In the genomic region with DNA sequence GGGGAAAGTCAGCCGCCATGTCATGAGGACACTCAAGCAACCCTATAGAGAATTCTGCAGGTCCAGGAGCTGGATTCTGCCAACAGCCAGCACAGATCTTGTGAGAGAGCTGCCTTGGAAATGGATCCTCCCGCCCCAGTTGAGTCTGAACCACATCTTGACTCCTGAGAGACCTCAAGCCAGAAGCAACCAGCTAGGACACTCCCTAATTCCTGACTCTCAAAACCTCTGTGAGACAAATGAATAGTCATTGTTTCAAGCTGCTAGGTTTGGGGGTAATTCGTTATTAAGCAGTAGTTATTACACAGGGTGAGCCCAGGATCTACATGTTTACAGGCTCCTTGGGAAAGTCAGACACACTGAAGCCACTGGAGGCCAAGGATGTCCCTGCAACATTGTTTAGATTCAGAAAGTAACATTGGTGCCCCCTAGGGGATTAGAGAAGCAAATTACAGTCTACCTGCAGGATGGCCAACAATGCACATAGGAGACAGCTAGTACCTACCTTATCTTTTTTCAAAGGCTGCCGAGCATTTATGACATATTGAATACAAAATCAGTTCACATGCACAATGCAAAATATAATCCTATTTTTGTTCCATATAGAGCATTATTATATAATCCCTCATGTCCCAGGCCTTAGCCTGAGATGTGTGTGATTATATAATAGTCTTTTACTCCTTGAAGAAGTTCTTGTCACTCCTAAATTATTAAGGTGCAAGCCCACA, we compare ENCODE assay signal across 8 cellular contexts. TPM values are rescaled to one million over a fixed set of nuclear protein-coding genes. Genes with fewer than 3 reads are reported as not detected.
DNase-seq lines count a peak whose midpoint lies in the region; ATAC-seq, FAIRE-seq and TF ChIP-seq lines count a peak whose summit lies in the region.

No MANE protein-coding gene starts in this region.

- no peak for TF ChIP-seq POLR2A in GM12878 (IDR thresholded peaks at IDR 0.05; ENCODE audit: low read depth, low read length)
- no peak for TF ChIP-seq POLR2A in spleen (IDR thresholded peaks at IDR 0.05)

- H3K4me1 ChIP-seq in GM12878 (ENCODE audit: control insufficient read depth, insufficient read depth, low read length) (peaks cover 7% of the 10 kb centered on the region; the same call in 1 of the 2 replicates), iPS DF 6.9 (ENCODE audit: control insufficient read depth, insufficient read depth, low read length) (0 out of 2 replicates have a peak, but pooled peaks cover 1% of the 10 kb centered on the region), spleen (no peaks in the 10 kb centered on the region)

- in situ Hi-C loops in GM12878 (cut with MboI) = no loop called here

- no peak overlapping the region for H3K4me2 ChIP-seq in GM12878 (ENCODE audit: control insufficient read depth, insufficient read depth)

- no peaks in the 10 kb centered on the region for H3K27me3 ChIP-seq in GM12878 (replicated peaks in 1 of 2; ENCODE audit: control insufficient read depth in 2 of 2, insufficient read depth in 2 of 2, low read length in 1 of 2)
- no peaks in the 10 kb centered on the region for H3K27me3 ChIP-seq in iPS DF 6.9 (ENCODE audit: control insufficient read depth, insufficient read depth, low read length)
- peaks cover 0 to 54% (median 5%) of the 10 kb centered on the region in 7 donors for H3K27me3 ChIP-seq in spleen (replicated peaks in 1 of 7)

- FAIRE-seq in GM12878 (lab: Jason Lieb, UNC) = peak; percentile 86

- H3K27ac ChIP-seq in GM12878 (ENCODE audit: control insufficient read depth, insufficient read depth) (no peak overlapping the region), iPS DF 6.9 (ENCODE audit: low read length) (no peak overlapping the region), spleen (no peak overlapping the region)

- TF ChIP-seq RAD21 in GM12878 (IDR thresholded peaks at IDR 0.05; ENCODE audit: insufficient read depth, low read depth, low read length) = peak; percentile 91

- RAD21 ChIA-PET in GM12878 (lab: Charles Lee; ENCODE audit: unreplicated experiment) = interaction anchor here (0.6 to 2.5 kb wide), 17 partner anchors 10 to 1184 kb away, joined by 3 to 23 read pairs (median 4); no protein-coding TSS in a partner anchor

- intact Hi-C loops in GM12878 (cut with micrococcal nuclease; ENCODE audit: unreplicated experiment) (loop anchor here (1.0 to 10.0 kb wide), 9 partner anchors 54 to 466 kb away; no protein-coding TSS in a partner anchor), spleen (cut with DNase I; ENCODE audit: low total_unique reads) (no loop called here)

- no TSS peak for BruUV-seq in GM12878 (replicated peaks; lab: Mats Ljungman, UMichigan)

- H3K9ac ChIP-seq in GM12878 (ENCODE audit: control insufficient read depth, insufficient read depth, low read length) = no peak overlapping the region

- ATAC-seq in HG02870 (IDR thresholded peaks at IDR 0.05; ENCODE audit: unreplicated experiment) (peak; percentile 63), GM12878 (peak; percentile 89), HG02852 (IDR thresholded peaks at IDR 0.05; ENCODE audit: unreplicated experiment) (no peak), omental fat pad (ENCODE audit: low FRiP score) (no peak)

- DNase-seq in DMS53 (lab: John Stamatoyannopoulos, UW) (peak; percentile 77), NCI-H446 (lab: John Stamatoyannopoulos, UW) (peak; percentile 49 to 79), GM12878 (ENCODE audit: low read depth, low spot score) (peak; percentile 34), iPS DF 6.9 (ENCODE audit: low read depth, low spot score) (peak; percentile 63), spleen (no peak), omental fat pad (ENCODE audit: low spot score) (no peak)

- POLR2A ChIA-PET in GM12878 (lab: Charles Lee) = interaction anchor here (0.7 kb wide), 1 partner anchor 43 kb away, joined by 10 read pairs; no protein-coding TSS in a partner anchor

- WGBS in GM12878 (ENCODE audit: insufficient coverage, insufficient replicate concordance, low lambda C conversion rate, missing lambda C conversion rate) = 25% methylated on average over 4 of the region's 4 CpGs
- WGBS in iPS DF 6.9 (ENCODE audit: insufficient coverage, insufficient read length) = no CpG with 5 or more reads among the region's 4 CpGs
- 47 to 57% (median 55%) methylated on average over 4 of the region's 4 CpGs for WGBS in spleen, 5 donors

- H3K4me3 ChIP-seq in GM12878 (no peak overlapping the region), iPS DF 6.9 (ENCODE audit: low read length) (no peak overlapping the region), spleen (no peak overlapping the region)

- CTCF ChIA-PET in GM12878 (lab: Yijun Ruan, JAX) = interaction anchor here (0.6 to 4.8 kb wide), 38 partner anchors 9 to 787 kb away, joined by 3 to 51 read pairs (median 4); no protein-coding TSS in a partner anchor

- SMC1A ChIA-PET in GM12878 (lab: Charles Lee; ENCODE audit: uncharacterized antibody, unreplicated experiment) = interaction anchor here (0.5 to 4.7 kb wide), 16 partner anchors 15 to 465 kb away, joined by 3 to 32 read pairs (median 4); no protein-coding TSS in a partner anchor

- H3K9me3 ChIP-seq in GM12878 (replicated peaks; ENCODE audit: control insufficient read depth, insufficient read depth, low read length) = no peaks in the 10 kb centered on the region; the same call in 2 of the 3 replicates
- H3K9me3 ChIP-seq in iPS DF 6.9 (ENCODE audit: control insufficient read depth, insufficient read depth, low read length) = no peaks in the 10 kb centered on the region
- peaks cover 0 to 3% (median 0%) of the 10 kb centered on the region in 8 donors for H3K9me3 ChIP-seq in spleen

- H3K79me2 ChIP-seq in GM12878 (ENCODE audit: control insufficient read depth, insufficient read depth, low read length) = no peaks in the 10 kb centered on the region

- H3K36me3 ChIP-seq in GM12878 (ENCODE audit: control insufficient read depth in 2 of 2, insufficient read depth in 2 of 2, low read length in 1 of 2) = no peaks in the 10 kb centered on the region
- no peaks in the 10 kb centered on the region for H3K36me3 ChIP-seq in iPS DF 6.9 (ENCODE audit: control insufficient read depth, insufficient read depth, low read length)
- no peaks in the 10 kb centered on the region for H3K36me3 ChIP-seq in spleen

- H4K20me1 ChIP-seq in GM12878 (ENCODE audit: control insufficient read depth, insufficient read depth) = no peaks in the 10 kb centered on the region

- no peak for TF ChIP-seq EP300 in GM12878 (IDR thresholded peaks at IDR 0.05; ENCODE audit: borderline replicate concordance in 1 of 2, control insufficient read depth in 1 of 2, low read depth in 2 of 2, low read length in 2 of 2)

- peak; percentile 73 to 82 (median 74) for TF ChIP-seq CTCF in GM12878 (IDR thresholded peaks at IDR 0.05 in 2 of 3, conservative IDR thresholded peaks at IDR 0.05 in 1 of 3; ENCODE audit: control insufficient read depth in 2 of 3, extremely low read depth in 1 of 3, insufficient read depth in 1 of 3, low read depth in 3 of 3, low read length in 3 of 3)
- TF ChIP-seq CTCF in spleen (IDR thresholded peaks at IDR 0.05 in 8 of 11, conservative IDR thresholded peaks at IDR 0.05 in 3 of 11) = peak in 9 of 11 experiments; percentile 25 to 68 (median 61)
- peak in 1 of 3 donors; percentile 1 for TF ChIP-seq CTCF in omental fat pad (IDR thresholded peaks at IDR 0.05)

- no peak overlapping the region for H2AFZ ChIP-seq in GM12878 (ENCODE audit: control insufficient read depth, low read depth, low read length)

TF ChIP-seq in GM12878, 131 proteins besides CTCF, POLR2A, EP300 and RAD21:
- TF ChIP-seq NR2C1 (IDR thresholded peaks at IDR 0.05) (no peak), YY1 (IDR thresholded peaks at IDR 0.05; ENCODE audit: low read depth, low read length) (0 out of 2 replicates have a peak, but pooled peaks have one; percentile 19), SMC3 (IDR thresholded peaks at IDR 0.05; ENCODE audit: borderline replicate concordance, low read length) (peak; percentile 88)

RNA-seq across cellular contexts. Expression of a gene that starts 57.9 kb away (rescaled TPM):
- total RNA-seq in GM12878 (2013; cell fraction: nucleolus; rRNA removed) = 11.8 and 14.2 TPM in 2 replicates
- total RNA-seq in GM12878 (2014; rRNA removed) = 7.3 and 7.6 TPM in 2 replicates
- 4.1 and 5.1 TPM in 2 replicates for total RNA-seq in GM12878 (2014; rRNA removed; fragmentation: Illumina TruSeq; extraction: Trizol)
- total RNA-seq in GM12878 (2021) = 6.2 and 7.9 TPM in 2 replicates
- 3.9 TPM for polyA plus RNA-seq in GM12878 (2011; ENCODE audit: low read depth)
- 0.68 and 1.1 TPM in 2 replicates for polyA plus RNA-seq in GM12878 (2011; rRNA removed)
- polyA plus RNA-seq in GM12878 (2011; cell fraction: cytosol; rRNA removed) = 2.2 and 2.3 TPM in 2 replicates
- polyA plus RNA-seq in GM12878 (2011; cell fraction: nucleus; rRNA removed) = 4.7 and 7.7 TPM in 2 replicates
- polyA plus RNA-seq in GM12878 (2012) = 4.9 and 6.6 TPM in 2 replicates
- 3.3 and 3.5 TPM in 2 replicates for polyA plus RNA-seq in GM12878 (2014; fragmentation: Illumina TruSeq; extraction: Trizol)
- polyA plus RNA-seq in GM12878 (2014; fragmentation: Nextera tagmentation; extraction: Ambion mirVana) = 1 to 10 TPM; 3.2 to 3.3 TPM
- polyA plus RNA-seq in GM12878 (2014; rRNA removed) = 3.2 and 4.8 TPM in 2 replicates
- polyA plus RNA-seq in GM12878 (2016; fragmentation: Nextera tagmentation; extraction: Ambion mirVana) = 1 to 10 TPM; 8.4 to 9.4 TPM
- polyA minus RNA-seq in GM12878 (2011; rRNA and poly(A)+ RNA removed) = 3.4 and 7.1 TPM in 2 replicates
- polyA minus RNA-seq in GM12878 (2011; cell fraction: cytosol; rRNA and poly(A)+ RNA removed) = 2.1 and 3.6 TPM in 2 replicates
- polyA minus RNA-seq in GM12878 (2011; cell fraction: nucleus; rRNA and poly(A)+ RNA removed) = 7.4 and 9.4 TPM in 2 replicates
- total RNA-seq in spleen = 10 to 100 TPM in 1 of 7 donors, 1 to 10 TPM in 6; 5.9 to 12.7 (median 8.7) TPM
- 1 to 10 TPM; 1.1 to 2.3 (median 1.1) TPM for polyA plus RNA-seq in spleen
- 10 to 100 TPM in 1 of 4 donors, 1 to 10 TPM in 3; 6.6 to 10.6 (median 9.5) TPM for total RNA-seq in omental fat pad

Comparison
In these comparisons a context has a peak if more than half of its experiments do, and no peak if none do; other contexts are left out.
1. DNase-seq: peak in DMS53 (single experiment), NCI-H446 (2 of 2), GM12878 (single experiment) and iPS DF 6.9 (single experiment); none in spleen (single experiment) and omental fat pad (single experiment).
2. ATAC-seq: peak in HG02870 (single experiment) and GM12878 (single experiment); none in HG02852 (single experiment) and omental fat pad (single experiment).